32 cellular contexts compared by ENCODE assay signal in the genomic region with DNA sequence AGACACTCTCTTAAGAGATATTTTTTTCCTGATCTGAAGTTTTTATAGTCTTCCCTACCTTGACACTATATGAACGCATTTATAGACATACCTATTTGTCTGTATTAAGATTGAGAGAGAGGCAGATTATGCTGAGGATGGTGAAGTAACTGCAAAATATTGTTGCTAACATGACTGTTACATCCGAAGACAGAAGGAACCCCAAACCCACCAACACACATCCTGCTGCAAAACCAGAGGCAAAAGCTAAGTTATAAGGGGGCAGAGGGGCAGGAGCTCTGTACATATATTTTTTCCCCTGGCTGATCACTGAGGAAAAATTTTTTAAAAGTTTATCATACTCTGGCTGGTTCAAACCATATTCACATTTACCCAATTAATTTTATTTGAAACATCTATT.
"Had no signal": no experiment of that assay in that cellular context is flagged by ENCODE, and none has a peak within 500 bp of the region (broad histone marks: within the 10 kb centered on the region; RNA-seq: fewer than 3 reads in every experiment).

No MANE protein-coding gene starts in this region.

- ATAC-seq: activated CD4-positive, alpha-beta T cell treated with anti-CD3 and anti-CD28 coated beads for 36 hours; activated naive CD4-positive, alpha-beta T cell treated with anti-CD3 and anti-CD28 coated beads, Interleukin-2, amount 50 U/mL, for 72 hours; body of pancreas; K562; PC-3 had no signal

- H3K4me3 ChIP-seq: adrenal gland, body of pancreas, breast epithelium, coronary artery, K562, Peyer's patch, SJSA1 had no signal

- H3K27ac ChIP-seq: adrenal gland, body of pancreas, breast epithelium, coronary artery, Peyer's patch, SJSA1 had no signal

- H3K9ac ChIP-seq: SK-N-SH had no signal

- H3K27ac Mint-ChIP-seq: activated CD4-positive, alpha-beta T cell treated with anti-CD3 and anti-CD28 coated beads for 36 hours; activated CD4-positive, alpha-beta T cell treated with anti-CD3 and anti-CD28 coated beads, Interleukin-2, amount 10 ng/mL, durations not matched to agents 7 days and 5 days; activated naive CD4-positive, alpha-beta T cell treated with anti-CD3 and anti-CD28 coated beads, Interleukin-2, amount 50 U/mL, for 72 hours; activated T-cell treated with anti-CD3 and anti-CD28 coated beads, Interleukin-2, amount 50 U/mL, for 24 hours; activated T-helper 2 cell treated with anti-CD3 and anti-CD28 coated beads, Interferon-gamma antibody, Interleukin-2, Interleukin-4, amounts not matched to agents 10 μg/mL and 5 μg/mL and 100 μg/mL, durations not matched to agents 14 hours and 24 hours and 36 hours had no signal

- H3K4me3 Mint-ChIP-seq: activated CD4-positive, alpha-beta T cell treated with anti-CD3 and anti-CD28 coated beads for 36 hours; activated CD4-positive, alpha-beta T cell treated with anti-CD3 and anti-CD28 coated beads, Interleukin-2, amount 10 ng/mL, durations not matched to agents 7 days and 5 days; activated T-cell treated with anti-CD3 and anti-CD28 coated beads, Interleukin-2, amount 50 U/mL, for 24 hours had no signal

- H3K27me3 Mint-ChIP-seq: activated CD4-positive, alpha-beta T cell treated with anti-CD3 and anti-CD28 coated beads for 36 hours; activated CD4-positive, alpha-beta T cell treated with anti-CD3 and anti-CD28 coated beads, Interleukin-2, amount 10 ng/mL, durations not matched to agents 7 days and 5 days; activated T-cell treated with anti-CD3 and anti-CD28 coated beads, Interleukin-2, amount 50 U/mL, for 24 hours had no signal

- H3K36me3 ChIP-seq: adrenal gland, breast epithelium, Peyer's patch, SJSA1 had no signal

- FAIRE-seq: astrocyte, K562 had no signal

- H3K9me3 ChIP-seq: adrenal gland, body of pancreas, breast epithelium, Peyer's patch, SJSA1, SK-N-SH had no signal

- H3K27me3 ChIP-seq: adrenal gland, body of pancreas, breast epithelium, Peyer's patch, SJSA1 had no signal

- DNase-seq: activated CD4-positive, alpha-beta T cell treated with anti-CD3 and anti-CD28 coated beads for 36 hours; activated CD4-positive, alpha-beta T cell treated with anti-CD3 and anti-CD28 coated beads, Interleukin-2, amount 10 ng/mL, durations not matched to agents 7 days and 5 days; activated CD4-positive, alpha-beta T cell treated with anti-CD3 and anti-CD28 coated beads, Interleukin-2, amount 50 U/mL, for 48 hours; activated CD8-positive, alpha-beta memory T cell treated with anti-CD3 and anti-CD28 coated beads for 24 hours; activated gamma-delta T cell treated with Interleukin-2 at 50 U/mL for 16 hours; activated T-cell treated with anti-CD3 and anti-CD28 coated beads, Interleukin-2, amount 50 U/mL, for 24 hours; adrenal gland; body of pancreas; NCI-H1092 treated with DMSO at 0.1 percent for 48 hours; NCI-H1417; NCI-H146; NCI-H187; NCI-H2029 treated with DMSO at 0.1 percent for 48 hours; NCI-H2107; NCI-H2171; NCI-H510A; NCI-H526; NCI-H748 treated with DMSO at 0.1 percent for 48 hours; NK-92 treated with Interleukin-12 subunit alpha and Interleukin-12 subunit beta, amount 100 ng/mL, for 24 hours; PC-3; Peyer's patch; RPMI8226; SHP77 treated with DMSO at 0.1 percent for 48 hours; SK-N-SH; T1000 had no signal

- H3K4me1 ChIP-seq: adrenal gland, body of pancreas, breast epithelium, Peyer's patch had no signal

- H3K9me3 Mint-ChIP-seq: activated CD4-positive, alpha-beta T cell treated with anti-CD3 and anti-CD28 coated beads, Interleukin-2, amount 10 ng/mL, durations not matched to agents 7 days and 5 days; activated naive CD4-positive, alpha-beta T cell treated with anti-CD3 and anti-CD28 coated beads, Interleukin-2, amount 50 U/mL, for 72 hours; activated T-cell treated with anti-CD3 and anti-CD28 coated beads, Interleukin-2, amount 50 U/mL, for 24 hours; activated T-helper 2 cell treated with anti-CD3 and anti-CD28 coated beads, Interferon-gamma antibody, Interleukin-2, Interleukin-4, amounts not matched to agents 10 μg/mL and 5 μg/mL and 100 μg/mL, durations not matched to agents 14 hours and 24 hours and 36 hours had no signal
